ENCODE assay signal across 1 cellular context in the genomic region with DNA sequence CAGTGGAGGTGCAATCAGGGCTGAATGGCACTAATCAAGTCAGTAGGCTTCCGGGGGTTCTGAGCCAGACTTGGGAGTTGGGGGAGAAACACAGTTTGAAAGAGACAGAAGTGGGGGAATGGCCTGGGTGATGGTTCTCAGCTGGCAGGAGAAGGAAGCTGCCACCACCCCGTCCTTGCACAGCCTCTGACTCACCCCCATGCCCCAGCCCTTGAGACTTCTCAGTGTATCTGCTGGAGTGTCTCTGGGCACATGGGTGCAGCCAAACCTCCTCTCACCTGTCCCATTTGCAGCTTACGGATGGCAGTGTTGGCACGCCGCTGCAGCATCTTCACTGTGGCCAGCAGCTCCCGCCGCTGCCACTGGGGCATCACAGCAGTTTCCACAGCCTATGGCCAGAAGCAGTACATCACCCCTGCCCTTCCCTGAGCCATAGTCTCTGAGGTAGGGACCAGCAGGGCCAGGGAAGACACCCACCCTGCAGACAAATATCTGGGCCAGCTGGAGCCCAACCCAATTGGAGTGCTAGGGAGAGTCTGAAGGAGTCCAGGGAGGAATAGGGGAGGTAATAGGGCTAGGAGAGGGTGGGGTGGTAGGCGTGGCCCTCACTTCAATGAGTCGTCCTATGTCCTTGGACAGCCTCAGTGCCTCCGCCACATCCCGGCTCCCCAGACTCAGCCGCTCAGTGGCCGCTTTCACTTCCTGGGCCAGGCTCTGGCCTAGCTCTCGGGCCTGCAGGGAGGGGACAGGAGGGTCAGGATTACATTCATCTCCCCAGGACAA.
A peak's percentile ranks its signal among the peaks of the same experiment; 100 is the strongest.
TF ChIP-seq lines count a peak whose summit lies in the region.

No MANE protein-coding gene starts in this region.

TF ChIP-seq in HEK293, 187 proteins besides CTCF, POLR2A, EP300 and RAD21 (continued from another document):
- TF ChIP-seq REST (tag by site-specific recombination; IDR thresholded peaks at IDR 0.05) (no peak), ZNF623 (tag by site-specific recombination; IDR thresholded peaks at IDR 0.05) (no peak), ZBTB48 (tag by site-specific recombination; IDR thresholded peaks at IDR 0.05) (no peak), OVOL3 (tag by site-specific recombination; IDR thresholded peaks at IDR 0.05) (no peak)
- TF ChIP-seq, protein P1, sequence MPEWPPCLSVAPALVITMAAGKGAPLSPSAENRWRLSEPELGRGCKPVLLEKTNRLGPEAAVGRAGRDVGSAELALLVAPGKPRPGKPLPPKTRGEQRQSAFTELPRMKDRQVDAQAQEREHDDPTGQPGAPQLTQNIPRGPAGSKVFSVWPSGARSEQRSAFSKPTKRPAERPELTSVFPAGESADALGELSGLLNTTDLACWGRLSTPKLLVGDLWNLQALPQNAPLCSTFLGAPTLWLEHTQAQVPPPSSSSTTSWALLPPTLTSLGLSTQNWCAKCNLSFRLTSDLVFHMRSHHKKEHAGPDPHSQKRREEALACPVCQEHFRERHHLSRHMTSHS (tag by site-specific recombination; IDR thresholded peaks at IDR 0.05): no peak
- TF ChIP-seq, protein P2, sequence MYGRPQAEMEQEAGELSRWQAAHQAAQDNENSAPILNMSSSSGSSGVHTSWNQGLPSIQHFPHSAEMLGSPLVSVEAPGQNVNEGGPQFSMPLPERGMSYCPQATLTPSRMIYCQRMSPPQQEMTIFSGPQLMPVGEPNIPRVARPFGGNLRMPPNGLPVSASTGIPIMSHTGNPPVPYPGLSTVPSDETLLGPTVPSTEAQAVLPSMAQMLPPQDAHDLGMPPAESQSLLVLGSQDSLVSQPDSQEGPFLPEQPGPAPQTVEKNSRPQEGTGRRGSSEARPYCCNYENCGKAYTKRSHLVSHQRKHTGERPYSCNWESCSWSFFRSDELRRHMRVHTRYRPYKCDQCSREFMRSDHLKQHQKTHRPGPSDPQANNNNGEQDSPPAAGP (tag by site-specific recombination; IDR thresholded peaks at IDR 0.05): peak; percentile 76; the same call in 1 of the 2 replicates
